Comparison of ENCODE assay signal across 1 cellular context in the genomic region with DNA sequence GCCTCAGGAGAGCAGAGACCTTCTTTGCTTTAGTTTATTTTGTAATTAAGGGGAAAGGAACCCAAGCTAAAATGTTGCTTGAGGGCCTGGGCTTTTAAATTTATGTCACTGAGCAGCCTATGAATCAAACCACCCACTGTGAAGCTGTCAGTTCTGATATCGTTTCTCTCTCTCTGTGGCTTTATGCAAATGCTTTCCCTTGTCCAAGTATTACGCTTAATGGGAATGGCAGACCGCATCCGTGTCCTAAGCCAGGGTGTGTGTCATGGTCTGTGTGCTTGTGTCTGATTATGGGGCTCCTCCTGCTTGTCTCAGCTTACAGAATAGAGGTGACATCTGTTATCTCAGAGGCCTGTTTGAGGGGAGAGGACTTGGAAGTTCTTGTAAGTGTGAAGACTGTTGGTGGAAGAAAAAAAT.
TF ChIP-seq lines count a peak whose summit lies in the region.

No MANE protein-coding gene starts in this region.

TF ChIP-seq in K562, 482 proteins besides CTCF, POLR2A, EP300 and RAD21 (continued from another document and continues in another):
- TF ChIP-seq ZFP1 (CRISPR knock-in tag; IDR thresholded peaks at IDR 0.05) (no peak), HNRNPK (IDR thresholded peaks at IDR 0.05; ENCODE audit: low read depth, low read length, poor library complexity, severe bottlenecking) (no peak), ARNT (IDR thresholded peaks at IDR 0.05) (0 out of 4 replicates have a peak, but pooled peaks have one; percentile 38 to 43), MYNN (IDR thresholded peaks at IDR 0.05) (peak; percentile 71), MYNN (CRISPR knock-in tag; IDR thresholded peaks at IDR 0.05) (no peak), L3MBTL2 (IDR thresholded peaks at IDR 0.05) (peak; percentile 80), PYGO2 (tag; IDR thresholded peaks at IDR 0.05) (no peak), MCM2 (IDR thresholded peaks at IDR 0.05; ENCODE audit: low read depth) (no peak), DPF2 (IDR thresholded peaks at IDR 0.05) (peak; percentile 94), TBP (optimal IDR thresholded peaks at IDR 0.05; ENCODE audit: low read depth, low read length) (no peak), ZNF224 (CRISPR knock-in tag; IDR thresholded peaks at IDR 0.05) (no peak), STAT5B (CRISPR knock-in tag; IDR thresholded peaks at IDR 0.05) (no peak), HDAC1 (IDR thresholded peaks at IDR 0.05) (peak in 1 of 2 experiments; percentile 73; a peak in 2 of 4 replicates), FOXM1 (IDR thresholded peaks at IDR 0.05; ENCODE audit: low read depth) (peak; percentile 73), FOXM1 (CRISPR knock-in tag; IDR thresholded peaks at IDR 0.05; ENCODE audit: low read depth) (no peak), ESRRA (IDR thresholded peaks at IDR 0.05; ENCODE audit: borderline replicate concordance, low read depth) (peak; percentile 75; the same call in 1 of the 2 replicates), CHD4 (IDR thresholded peaks at IDR 0.05; ENCODE audit: insufficient read depth, insufficient replicate concordance, low read depth, low read length, poor library complexity, severe bottlenecking) (no peak), E2F3 (CRISPR knock-in tag; IDR thresholded peaks at IDR 0.05) (no peak), ZBTB8A (IDR thresholded peaks at IDR 0.05; ENCODE audit: partially characterized antibody) (no peak), NCOA1 (IDR thresholded peaks at IDR 0.05; ENCODE audit: low read depth) (peak; percentile 68; the same call in 1 of the 2 replicates), ZNF274 (IDR thresholded peaks at IDR 0.05; ENCODE audit: borderline replicate concordance, low read depth, low read length) (no peak), POLR2H (tag; IDR thresholded peaks at IDR 0.05; ENCODE audit: low read depth) (no peak), ZBED1 (IDR thresholded peaks at IDR 0.05) (no peak), RFX5 (IDR thresholded peaks at IDR 0.05; ENCODE audit: low read depth, low read length) (no peak), KAT2B (IDR thresholded peaks at IDR 0.05; ENCODE audit: low read depth, low read length) (no peak), CBX8 (IDR thresholded peaks at IDR 0.05; ENCODE audit: borderline replicate concordance, extremely low read depth, low read depth, low read length, poor library complexity, severe bottlenecking) (no peak)
- TF ChIP-seq, protein P1, sequence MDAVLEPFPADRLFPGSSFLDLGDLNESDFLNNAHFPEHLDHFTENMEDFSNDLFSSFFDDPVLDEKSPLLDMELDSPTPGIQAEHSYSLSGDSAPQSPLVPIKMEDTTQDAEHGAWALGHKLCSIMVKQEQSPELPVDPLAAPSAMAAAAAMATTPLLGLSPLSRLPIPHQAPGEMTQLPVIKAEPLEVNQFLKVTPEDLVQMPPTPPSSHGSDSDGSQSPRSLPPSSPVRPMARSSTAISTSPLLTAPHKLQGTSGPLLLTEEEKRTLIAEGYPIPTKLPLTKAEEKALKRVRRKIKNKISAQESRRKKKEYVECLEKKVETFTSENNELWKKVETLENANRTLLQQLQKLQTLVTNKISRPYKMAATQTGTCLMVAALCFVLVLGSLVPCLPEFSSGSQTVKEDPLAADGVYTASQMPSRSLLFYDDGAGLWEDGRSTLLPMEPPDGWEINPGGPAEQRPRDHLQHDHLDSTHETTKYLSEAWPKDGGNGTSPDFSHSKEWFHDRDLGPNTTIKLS (IDR thresholded peaks at IDR 0.05; ENCODE audit: borderline replicate concordance, low read depth) = no peak
- TF ChIP-seq, protein P2, sequence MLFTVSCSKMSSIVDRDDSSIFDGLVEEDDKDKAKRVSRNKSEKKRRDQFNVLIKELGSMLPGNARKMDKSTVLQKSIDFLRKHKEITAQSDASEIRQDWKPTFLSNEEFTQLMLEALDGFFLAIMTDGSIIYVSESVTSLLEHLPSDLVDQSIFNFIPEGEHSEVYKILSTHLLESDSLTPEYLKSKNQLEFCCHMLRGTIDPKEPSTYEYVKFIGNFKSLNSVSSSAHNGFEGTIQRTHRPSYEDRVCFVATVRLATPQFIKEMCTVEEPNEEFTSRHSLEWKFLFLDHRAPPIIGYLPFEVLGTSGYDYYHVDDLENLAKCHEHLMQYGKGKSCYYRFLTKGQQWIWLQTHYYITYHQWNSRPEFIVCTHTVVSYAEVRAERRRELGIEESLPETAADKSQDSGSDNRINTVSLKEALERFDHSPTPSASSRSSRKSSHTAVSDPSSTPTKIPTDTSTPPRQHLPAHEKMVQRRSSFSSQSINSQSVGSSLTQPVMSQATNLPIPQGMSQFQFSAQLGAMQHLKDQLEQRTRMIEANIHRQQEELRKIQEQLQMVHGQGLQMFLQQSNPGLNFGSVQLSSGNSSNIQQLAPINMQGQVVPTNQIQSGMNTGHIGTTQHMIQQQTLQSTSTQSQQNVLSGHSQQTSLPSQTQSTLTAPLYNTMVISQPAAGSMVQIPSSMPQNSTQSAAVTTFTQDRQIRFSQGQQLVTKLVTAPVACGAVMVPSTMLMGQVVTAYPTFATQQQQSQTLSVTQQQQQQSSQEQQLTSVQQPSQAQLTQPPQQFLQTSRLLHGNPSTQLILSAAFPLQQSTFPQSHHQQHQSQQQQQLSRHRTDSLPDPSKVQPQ (CRISPR knock-in tag; IDR thresholded peaks at IDR 0.05; ENCODE audit: borderline replicate concordance) = no peak
- TF ChIP-seq, protein P3, sequence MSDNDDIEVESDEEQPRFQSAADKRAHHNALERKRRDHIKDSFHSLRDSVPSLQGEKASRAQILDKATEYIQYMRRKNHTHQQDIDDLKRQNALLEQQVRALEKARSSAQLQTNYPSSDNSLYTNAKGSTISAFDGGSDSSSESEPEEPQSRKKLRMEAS (CRISPR knock-in tag; IDR thresholded peaks at IDR 0.05) = 0 out of 2 replicates have a peak, but pooled peaks have one; percentile 20
- TF ChIP-seq, protein P4, sequence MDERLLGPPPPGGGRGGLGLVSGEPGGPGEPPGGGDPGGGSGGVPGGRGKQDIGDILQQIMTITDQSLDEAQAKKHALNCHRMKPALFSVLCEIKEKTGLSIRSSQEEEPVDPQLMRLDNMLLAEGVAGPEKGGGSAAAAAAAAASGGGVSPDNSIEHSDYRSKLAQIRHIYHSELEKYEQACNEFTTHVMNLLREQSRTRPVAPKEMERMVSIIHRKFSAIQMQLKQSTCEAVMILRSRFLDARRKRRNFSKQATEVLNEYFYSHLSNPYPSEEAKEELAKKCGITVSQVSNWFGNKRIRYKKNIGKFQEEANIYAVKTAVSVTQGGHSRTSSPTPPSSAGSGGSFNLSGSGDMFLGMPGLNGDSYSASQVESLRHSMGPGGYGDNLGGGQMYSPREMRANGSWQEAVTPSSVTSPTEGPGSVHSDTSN (CRISPR knock-in tag; IDR thresholded peaks at IDR 0.05; ENCODE audit: low read depth) = no peak
- TF ChIP-seq, protein P4 (tag; conservative IDR thresholded peaks at IDR 0.05; ENCODE audit: low read depth) = peak; percentile 88
- TF ChIP-seq, protein P5, sequence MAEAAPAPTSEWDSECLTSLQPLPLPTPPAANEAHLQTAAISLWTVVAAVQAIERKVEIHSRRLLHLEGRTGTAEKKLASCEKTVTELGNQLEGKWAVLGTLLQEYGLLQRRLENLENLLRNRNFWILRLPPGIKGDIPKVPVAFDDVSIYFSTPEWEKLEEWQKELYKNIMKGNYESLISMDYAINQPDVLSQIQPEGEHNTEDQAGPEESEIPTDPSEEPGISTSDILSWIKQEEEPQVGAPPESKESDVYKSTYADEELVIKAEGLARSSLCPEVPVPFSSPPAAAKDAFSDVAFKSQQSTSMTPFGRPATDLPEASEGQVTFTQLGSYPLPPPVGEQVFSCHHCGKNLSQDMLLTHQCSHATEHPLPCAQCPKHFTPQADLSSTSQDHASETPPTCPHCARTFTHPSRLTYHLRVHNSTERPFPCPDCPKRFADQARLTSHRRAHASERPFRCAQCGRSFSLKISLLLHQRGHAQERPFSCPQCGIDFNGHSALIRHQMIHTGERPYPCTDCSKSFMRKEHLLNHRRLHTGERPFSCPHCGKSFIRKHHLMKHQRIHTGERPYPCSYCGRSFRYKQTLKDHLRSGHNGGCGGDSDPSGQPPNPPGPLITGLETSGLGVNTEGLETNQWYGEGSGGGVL (CRISPR knock-in tag; IDR thresholded peaks at IDR 0.05) = no peak
- TF ChIP-seq, protein P6, sequence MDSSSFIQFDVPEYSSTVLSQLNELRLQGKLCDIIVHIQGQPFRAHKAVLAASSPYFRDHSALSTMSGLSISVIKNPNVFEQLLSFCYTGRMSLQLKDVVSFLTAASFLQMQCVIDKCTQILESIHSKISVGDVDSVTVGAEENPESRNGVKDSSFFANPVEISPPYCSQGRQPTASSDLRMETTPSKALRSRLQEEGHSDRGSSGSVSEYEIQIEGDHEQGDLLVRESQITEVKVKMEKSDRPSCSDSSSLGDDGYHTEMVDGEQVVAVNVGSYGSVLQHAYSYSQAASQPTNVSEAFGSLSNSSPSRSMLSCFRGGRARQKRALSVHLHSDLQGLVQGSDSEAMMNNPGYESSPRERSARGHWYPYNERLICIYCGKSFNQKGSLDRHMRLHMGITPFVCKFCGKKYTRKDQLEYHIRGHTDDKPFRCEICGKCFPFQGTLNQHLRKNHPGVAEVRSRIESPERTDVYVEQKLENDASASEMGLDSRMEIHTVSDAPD (CRISPR knock-in tag; IDR thresholded peaks at IDR 0.05) = no peak
- TF ChIP-seq, protein P7, sequence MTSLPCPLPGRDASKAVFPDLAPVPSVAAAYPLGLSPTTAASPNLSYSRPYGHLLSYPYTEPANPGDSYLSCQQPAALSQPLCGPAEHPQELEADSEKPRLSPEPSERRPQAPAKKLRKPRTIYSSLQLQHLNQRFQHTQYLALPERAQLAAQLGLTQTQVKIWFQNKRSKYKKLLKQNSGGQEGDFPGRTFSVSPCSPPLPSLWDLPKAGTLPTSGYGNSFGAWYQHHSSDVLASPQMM (CRISPR knock-in tag; IDR thresholded peaks at IDR 0.05) = no peak
- TF ChIP-seq, protein P8, sequence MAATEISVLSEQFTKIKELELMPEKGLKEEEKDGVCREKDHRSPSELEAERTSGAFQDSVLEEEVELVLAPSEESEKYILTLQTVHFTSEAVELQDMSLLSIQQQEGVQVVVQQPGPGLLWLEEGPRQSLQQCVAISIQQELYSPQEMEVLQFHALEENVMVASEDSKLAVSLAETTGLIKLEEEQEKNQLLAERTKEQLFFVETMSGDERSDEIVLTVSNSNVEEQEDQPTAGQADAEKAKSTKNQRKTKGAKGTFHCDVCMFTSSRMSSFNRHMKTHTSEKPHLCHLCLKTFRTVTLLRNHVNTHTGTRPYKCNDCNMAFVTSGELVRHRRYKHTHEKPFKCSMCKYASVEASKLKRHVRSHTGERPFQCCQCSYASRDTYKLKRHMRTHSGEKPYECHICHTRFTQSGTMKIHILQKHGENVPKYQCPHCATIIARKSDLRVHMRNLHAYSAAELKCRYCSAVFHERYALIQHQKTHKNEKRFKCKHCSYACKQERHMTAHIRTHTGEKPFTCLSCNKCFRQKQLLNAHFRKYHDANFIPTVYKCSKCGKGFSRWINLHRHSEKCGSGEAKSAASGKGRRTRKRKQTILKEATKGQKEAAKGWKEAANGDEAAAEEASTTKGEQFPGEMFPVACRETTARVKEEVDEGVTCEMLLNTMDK (IDR thresholded peaks at IDR 0.05; ENCODE audit: borderline replicate concordance, insufficient read depth, low read depth, low read length, poor library complexity, severe bottlenecking) = no peak
- TF ChIP-seq, protein P9, sequence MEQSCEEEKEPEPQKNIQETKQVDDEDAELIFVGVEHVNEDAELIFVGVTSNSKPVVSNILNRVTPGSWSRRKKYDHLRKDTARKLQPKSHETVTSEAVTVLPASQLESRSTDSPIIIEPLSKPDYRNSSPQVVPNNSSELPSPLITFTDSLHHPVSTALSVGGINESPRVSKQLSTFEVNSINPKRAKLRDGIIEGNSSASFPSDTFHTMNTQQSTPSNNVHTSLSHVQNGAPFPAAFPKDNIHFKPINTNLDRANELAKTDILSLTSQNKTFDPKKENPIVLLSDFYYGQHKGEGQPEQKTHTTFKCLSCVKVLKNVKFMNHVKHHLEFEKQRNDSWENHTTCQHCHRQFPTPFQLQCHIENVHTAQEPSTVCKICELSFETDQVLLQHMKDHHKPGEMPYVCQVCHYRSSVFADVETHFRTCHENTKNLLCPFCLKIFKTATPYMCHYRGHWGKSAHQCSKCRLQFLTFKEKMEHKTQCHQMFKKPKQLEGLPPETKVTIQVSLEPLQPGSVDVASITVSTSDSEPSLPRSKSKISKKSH (CRISPR knock-in tag; IDR thresholded peaks at IDR 0.05) = no peak
- TF ChIP-seq, protein P10, sequence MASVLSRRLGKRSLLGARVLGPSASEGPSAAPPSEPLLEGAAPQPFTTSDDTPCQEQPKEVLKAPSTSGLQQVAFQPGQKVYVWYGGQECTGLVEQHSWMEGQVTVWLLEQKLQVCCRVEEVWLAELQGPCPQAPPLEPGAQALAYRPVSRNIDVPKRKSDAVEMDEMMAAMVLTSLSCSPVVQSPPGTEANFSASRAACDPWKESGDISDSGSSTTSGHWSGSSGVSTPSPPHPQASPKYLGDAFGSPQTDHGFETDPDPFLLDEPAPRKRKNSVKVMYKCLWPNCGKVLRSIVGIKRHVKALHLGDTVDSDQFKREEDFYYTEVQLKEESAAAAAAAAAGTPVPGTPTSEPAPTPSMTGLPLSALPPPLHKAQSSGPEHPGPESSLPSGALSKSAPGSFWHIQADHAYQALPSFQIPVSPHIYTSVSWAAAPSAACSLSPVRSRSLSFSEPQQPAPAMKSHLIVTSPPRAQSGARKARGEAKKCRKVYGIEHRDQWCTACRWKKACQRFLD (CRISPR knock-in tag; IDR thresholded peaks at IDR 0.05) = no peak
- TF ChIP-seq, protein P11, sequence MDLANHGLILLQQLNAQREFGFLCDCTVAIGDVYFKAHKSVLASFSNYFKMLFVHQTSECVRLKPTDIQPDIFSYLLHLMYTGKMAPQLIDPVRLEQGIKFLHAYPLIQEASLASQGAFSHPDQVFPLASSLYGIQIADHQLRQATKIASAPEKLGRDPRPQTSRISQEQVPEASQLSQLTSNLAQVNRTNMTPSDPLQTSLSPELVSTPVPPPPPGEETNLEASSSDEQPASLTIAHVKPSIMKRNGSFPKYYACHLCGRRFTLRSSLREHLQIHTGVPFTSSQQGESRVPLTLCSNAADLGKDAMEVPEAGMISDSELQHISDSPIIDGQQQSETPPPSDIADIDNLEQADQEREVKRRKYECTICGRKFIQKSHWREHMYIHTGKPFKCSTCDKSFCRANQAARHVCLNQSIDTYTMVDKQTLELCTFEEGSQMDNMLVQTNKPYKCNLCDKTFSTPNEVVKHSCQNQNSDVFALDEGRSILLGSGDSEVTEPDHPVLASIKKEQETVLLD (IDR thresholded peaks at IDR 0.05) = peak; percentile 45; the same call in 1 of the 2 replicates
